In the genomic region with DNA sequence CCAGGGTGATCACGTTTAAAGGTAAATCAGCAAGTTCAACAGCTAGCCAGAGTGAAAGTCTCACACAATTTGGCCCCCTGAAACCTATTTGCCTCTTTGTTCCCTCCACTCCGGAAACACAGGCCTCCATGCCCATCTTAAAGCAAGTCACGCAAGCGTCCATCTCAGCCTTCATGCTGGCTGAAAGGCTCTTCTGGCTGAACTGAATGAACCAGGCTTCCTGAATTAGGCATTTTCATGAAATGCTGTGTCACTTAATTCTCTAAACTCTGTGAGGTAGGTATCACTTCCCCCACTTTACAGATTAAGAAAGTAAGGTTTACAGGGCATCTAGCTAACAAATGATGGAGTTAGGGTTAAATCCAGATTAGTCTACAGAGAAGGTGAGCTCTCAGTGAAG, we compare ENCODE assay signal across 7 cellular contexts. TPM values are rescaled to one million over a fixed set of nuclear protein-coding genes. Genes with fewer than 3 reads are reported as not detected.
A peak's percentile ranks its signal among the peaks of the same experiment; 100 is the strongest.
DNase-seq lines count a peak whose midpoint lies in the region; ATAC-seq and TF ChIP-seq lines count a peak whose summit lies in the region.

No MANE protein-coding gene starts in this region.

- CTCF ChIA-PET in GM10248 (lab: Yijun Ruan, JAX) = interaction anchor here (1.0 to 1.5 kb wide), 5 partner anchors 9 to 135 kb away, joined by 3 to 6 read pairs (median 4); a partner anchor contains a TSS

- H3K27ac Mint-ChIP-seq in central memory CD8-positive, alpha-beta T cell (ENCODE audit: low read depth) = peak overlapping the region; percentile 69
- peak overlapping the region; percentile 16 for H3K27ac Mint-ChIP-seq in progenitor cell of endocrine pancreas

- DNase-seq in GM10248 (ENCODE audit: extremely low spot score) (peak; percentile 45), LNCaP clone FGC (ENCODE audit: low read depth) (no peak), progenitor cell of endocrine pancreas (ENCODE audit: low spot score, unreplicated experiment) (no peak), glomerular visceral epithelial cell (ENCODE audit: extremely low spot score) (no peak), AML-193 (lab: John Stamatoyannopoulos, UW) (no peak), NCI-H2029 treated with DMSO at 0.1 percent for 48 hours (lab: John Stamatoyannopoulos, UW) (no peak)
- no peak for DNase-seq in central memory CD8-positive, alpha-beta T cell (ENCODE audit: low spot score in 2 of 2)

- H3K27me3 Mint-ChIP-seq in central memory CD8-positive, alpha-beta T cell = no peaks in the 10 kb centered on the region
- no peaks in the 10 kb centered on the region for H3K27me3 Mint-ChIP-seq in progenitor cell of endocrine pancreas

- peak overlapping the region; percentile 76 for H3K4me3 Mint-ChIP-seq in central memory CD8-positive, alpha-beta T cell
- H3K4me3 Mint-ChIP-seq in progenitor cell of endocrine pancreas (ENCODE audit: low read depth) = peak overlapping the region; percentile 97

- TF ChIP-seq CTCF in GM10248 (IDR thresholded peaks at IDR 0.05; ENCODE audit: control extremely low read depth, extremely low read depth, low read depth, missing control alignments) (no peak), LNCaP clone FGC (IDR thresholded peaks at IDR 0.05; ENCODE audit: control insufficient read depth, extremely low read depth, insufficient read depth) (no peak), progenitor cell of endocrine pancreas (IDR thresholded peaks at IDR 0.05; ENCODE audit: unreplicated experiment) (no peak)

- H3K36me3 Mint-ChIP-seq in central memory CD8-positive, alpha-beta T cell (ENCODE audit: insufficient read depth) = peaks cover 9% of the 10 kb centered on the region
- no peaks in the 10 kb centered on the region for H3K36me3 Mint-ChIP-seq in progenitor cell of endocrine pancreas (ENCODE audit: insufficient read depth)

- no peaks in the 10 kb centered on the region for H3K9me3 Mint-ChIP-seq in central memory CD8-positive, alpha-beta T cell
- no peaks in the 10 kb centered on the region for H3K9me3 Mint-ChIP-seq in progenitor cell of endocrine pancreas (ENCODE audit: low read depth)

- peaks cover 24% of the 10 kb centered on the region for H3K4me1 Mint-ChIP-seq in central memory CD8-positive, alpha-beta T cell
- peaks cover 16% of the 10 kb centered on the region for H3K4me1 Mint-ChIP-seq in progenitor cell of endocrine pancreas (ENCODE audit: low read depth)

- no peak for ATAC-seq in central memory CD8-positive, alpha-beta T cell (replicated peaks; ENCODE audit: extremely low read depth, poor library complexity, severe bottlenecking)

- POLR2A ChIA-PET in GM10248 (lab: Yijun Ruan, JAX) = interaction anchor here (0.6 kb wide), 1 partner anchor 608 kb away, joined by 5 read pairs; no protein-coding TSS in a partner anchor

- H3K4me3 ChIP-seq in LNCaP clone FGC (ENCODE audit: low read depth, low read length) = peak overlapping the region; percentile 93

RNA-seq across cellular contexts. Expression of a gene that starts 1.4 kb away (rescaled TPM):
- total RNA-seq in progenitor cell of endocrine pancreas = 16.7 and 18.4 TPM in 2 replicates

RNA-seq across cellular contexts. Expression of a gene that starts 38.7 kb away (rescaled TPM):
- 372 and 374 TPM in 2 replicates for total RNA-seq in progenitor cell of endocrine pancreas

RNA-seq across cellular contexts. Expression of a gene that starts 39.2 kb away (rescaled TPM):
- 23.1 and 23.3 TPM in 2 replicates for total RNA-seq in progenitor cell of endocrine pancreas

RNA-seq across cellular contexts. Expression of a gene that starts 44.2 kb away (rescaled TPM):
- total RNA-seq in progenitor cell of endocrine pancreas = not detected in 2 replicates
